In the genomic region with DNA sequence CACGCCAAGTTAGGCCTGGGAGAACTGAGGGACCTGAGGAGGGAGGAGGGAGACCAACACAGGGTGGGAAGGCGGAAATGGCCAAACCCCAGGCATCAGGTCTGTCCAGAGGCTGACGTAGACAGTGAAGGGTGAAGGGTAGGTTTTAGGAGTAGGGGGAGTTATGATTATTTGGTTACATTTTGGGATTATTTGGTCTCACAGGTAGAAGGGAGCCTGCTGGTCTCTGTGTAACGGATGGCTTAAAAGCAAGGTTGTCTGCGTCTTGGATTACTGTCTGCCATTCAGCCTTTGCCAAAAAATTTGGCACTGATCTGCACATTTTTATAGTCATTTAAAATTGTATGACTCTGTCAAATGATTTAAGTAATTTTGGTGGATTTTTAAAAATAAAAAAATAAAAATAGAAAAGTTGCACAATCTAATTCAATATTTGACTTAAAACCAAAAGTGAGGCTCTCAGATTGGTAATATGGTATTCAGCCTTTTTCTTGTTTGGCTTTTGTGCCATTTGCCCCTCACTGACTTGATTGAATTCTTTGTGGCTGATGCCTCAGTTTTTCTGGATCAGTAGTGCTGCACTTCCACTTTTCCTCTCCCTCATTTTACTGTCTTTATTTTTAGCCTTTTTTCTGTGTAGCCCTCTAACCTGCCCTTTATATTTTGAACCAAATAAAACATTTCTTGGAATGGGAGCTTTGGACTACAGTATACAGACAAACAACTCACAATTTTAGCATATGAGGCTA, we compare ENCODE assay signal across 1 cellular context.
TF ChIP-seq lines count a peak whose summit lies in the region.

No MANE protein-coding gene starts in this region.

TF ChIP-seq in IMR-90, 13 proteins besides CTCF, POLR2A, EP300 and RAD21 (continued from another document):
- TF ChIP-seq, protein P1, sequence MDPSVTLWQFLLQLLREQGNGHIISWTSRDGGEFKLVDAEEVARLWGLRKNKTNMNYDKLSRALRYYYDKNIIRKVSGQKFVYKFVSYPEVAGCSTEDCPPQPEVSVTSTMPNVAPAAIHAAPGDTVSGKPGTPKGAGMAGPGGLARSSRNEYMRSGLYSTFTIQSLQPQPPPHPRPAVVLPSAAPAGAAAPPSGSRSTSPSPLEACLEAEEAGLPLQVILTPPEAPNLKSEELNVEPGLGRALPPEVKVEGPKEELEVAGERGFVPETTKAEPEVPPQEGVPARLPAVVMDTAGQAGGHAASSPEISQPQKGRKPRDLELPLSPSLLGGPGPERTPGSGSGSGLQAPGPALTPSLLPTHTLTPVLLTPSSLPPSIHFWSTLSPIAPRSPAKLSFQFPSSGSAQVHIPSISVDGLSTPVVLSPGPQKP (IDR thresholded peaks at IDR 0.05; ENCODE audit: borderline replicate concordance, low read depth, low read length), result no peak
